In genomic region chr17:66255112-66255511, GRCh38 we compare ENCODE assay signal across 2 cellular contexts.
TF ChIP-seq lines count a peak whose summit lies in the region.

No MANE protein-coding gene starts in this region.

TF ChIP-seq in GM23338, 12 proteins besides CTCF, POLR2A, EP300 and RAD21 (continued from another document):
- TF ChIP-seq ZNF331 (CRISPR knock-in tag; IDR thresholded peaks at IDR 0.05; ENCODE audit: low read depth) (no peak), ZNF114 (CRISPR knock-in tag; IDR thresholded peaks at IDR 0.05) (no peak), JUNB (IDR thresholded peaks at IDR 0.05; ENCODE audit: unreplicated experiment) (no peak), EZH2 (IDR thresholded peaks at IDR 0.05; ENCODE audit: low read depth, unreplicated experiment) (no peak), POLR2AphosphoS5 (IDR thresholded peaks at IDR 0.05; ENCODE audit: low read depth) (no peak), EZH2phosphoT487 (IDR thresholded peaks at IDR 0.05; ENCODE audit: unreplicated experiment) (no peak), NANOG (IDR thresholded peaks at IDR 0.05; ENCODE audit: borderline replicate concordance) (no peak)
- TF ChIP-seq, protein P1, sequence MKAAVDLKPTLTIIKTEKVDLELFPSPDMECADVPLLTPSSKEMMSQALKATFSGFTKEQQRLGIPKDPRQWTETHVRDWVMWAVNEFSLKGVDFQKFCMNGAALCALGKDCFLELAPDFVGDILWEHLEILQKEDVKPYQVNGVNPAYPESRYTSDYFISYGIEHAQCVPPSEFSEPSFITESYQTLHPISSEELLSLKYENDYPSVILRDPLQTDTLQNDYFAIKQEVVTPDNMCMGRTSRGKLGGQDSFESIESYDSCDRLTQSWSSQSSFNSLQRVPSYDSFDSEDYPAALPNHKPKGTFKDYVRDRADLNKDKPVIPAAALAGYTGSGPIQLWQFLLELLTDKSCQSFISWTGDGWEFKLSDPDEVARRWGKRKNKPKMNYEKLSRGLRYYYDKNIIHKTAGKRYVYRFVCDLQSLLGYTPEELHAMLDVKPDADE (IDR thresholded peaks at IDR 0.05): no peak
- TF ChIP-seq, protein P2, sequence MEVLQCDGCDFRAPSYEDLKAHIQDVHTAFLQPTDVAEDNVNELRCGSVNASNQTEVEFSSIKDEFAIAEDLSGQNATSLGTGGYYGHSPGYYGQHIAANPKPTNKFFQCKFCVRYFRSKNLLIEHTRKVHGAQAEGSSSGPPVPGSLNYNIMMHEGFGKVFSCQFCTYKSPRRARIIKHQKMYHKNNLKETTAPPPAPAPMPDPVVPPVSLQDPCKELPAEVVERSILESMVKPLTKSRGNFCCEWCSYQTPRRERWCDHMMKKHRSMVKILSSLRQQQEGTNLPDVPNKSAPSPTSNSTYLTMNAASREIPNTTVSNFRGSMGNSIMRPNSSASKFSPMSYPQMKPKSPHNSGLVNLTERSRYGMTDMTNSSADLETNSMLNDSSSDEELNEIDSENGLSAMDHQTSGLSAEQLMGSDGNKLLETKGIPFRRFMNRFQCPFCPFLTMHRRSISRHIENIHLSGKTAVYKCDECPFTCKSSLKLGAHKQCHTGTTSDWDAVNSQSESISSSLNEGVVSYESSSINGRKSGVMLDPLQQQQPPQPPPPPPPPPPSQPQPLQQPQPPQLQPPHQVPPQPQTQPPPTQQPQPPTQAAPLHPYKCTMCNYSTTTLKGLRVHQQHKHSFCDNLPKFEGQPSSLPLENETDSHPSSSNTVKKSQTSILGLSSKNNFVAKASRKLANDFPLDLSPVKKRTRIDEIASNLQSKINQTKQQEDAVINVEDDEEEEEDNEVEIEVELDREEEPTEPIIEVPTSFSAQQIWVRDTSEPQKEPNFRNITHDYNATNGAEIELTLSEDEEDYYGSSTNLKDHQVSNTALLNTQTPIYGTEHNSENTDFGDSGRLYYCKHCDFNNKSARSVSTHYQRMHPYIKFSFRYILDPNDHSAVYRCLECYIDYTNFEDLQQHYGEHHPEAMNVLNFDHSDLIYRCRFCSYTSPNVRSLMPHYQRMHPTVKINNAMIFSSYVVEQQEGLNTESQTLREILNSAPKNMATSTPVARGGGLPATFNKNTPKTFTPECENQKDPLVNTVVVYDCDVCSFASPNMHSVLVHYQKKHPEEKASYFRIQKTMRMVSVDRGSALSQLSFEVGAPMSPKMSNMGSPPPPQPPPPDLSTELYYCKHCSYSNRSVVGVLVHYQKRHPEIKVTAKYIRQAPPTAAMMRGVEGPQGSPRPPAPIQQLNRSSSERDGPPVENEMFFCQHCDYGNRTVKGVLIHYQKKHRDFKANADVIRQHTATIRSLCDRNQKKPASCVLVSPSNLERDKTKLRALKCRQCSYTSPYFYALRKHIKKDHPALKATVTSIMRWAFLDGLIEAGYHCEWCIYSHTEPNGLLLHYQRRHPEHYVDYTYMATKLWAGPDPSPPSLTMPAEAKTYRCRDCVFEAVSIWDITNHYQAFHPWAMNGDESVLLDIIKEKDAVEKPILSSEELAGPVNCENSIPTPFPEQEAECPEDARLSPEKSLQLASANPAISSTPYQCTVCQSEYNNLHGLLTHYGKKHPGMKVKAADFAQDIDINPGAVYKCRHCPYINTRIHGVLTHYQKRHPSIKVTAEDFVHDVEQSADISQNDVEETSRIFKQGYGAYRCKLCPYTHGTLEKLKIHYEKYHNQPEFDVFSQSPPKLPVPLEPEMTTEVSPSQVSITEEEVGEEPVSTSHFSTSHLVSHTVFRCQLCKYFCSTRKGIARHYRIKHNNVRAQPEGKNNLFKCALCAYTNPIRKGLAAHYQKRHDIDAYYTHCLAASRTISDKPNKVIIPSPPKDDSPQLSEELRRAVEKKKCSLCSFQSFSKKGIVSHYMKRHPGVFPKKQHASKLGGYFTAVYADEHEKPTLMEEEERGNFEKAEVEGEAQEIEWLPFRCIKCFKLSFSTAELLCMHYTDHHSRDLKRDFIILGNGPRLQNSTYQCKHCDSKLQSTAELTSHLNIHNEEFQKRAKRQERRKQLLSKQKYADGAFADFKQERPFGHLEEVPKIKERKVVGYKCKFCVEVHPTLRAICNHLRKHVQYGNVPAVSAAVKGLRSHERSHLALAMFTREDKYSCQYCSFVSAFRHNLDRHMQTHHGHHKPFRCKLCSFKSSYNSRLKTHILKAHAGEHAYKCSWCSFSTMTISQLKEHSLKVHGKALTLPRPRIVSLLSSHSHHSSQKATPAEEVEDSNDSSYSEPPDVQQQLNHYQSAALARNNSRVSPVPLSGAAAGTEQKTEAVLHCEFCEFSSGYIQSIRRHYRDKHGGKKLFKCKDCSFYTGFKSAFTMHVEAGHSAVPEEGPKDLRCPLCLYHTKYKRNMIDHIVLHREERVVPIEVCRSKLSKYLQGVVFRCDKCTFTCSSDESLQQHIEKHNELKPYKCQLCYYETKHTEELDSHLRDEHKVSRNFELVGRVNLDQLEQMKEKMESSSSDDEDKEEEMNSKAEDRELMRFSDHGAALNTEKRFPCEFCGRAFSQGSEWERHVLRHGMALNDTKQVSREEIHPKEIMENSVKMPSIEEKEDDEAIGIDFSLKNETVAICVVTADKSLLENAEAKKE (CRISPR knock-in tag; IDR thresholded peaks at IDR 0.05): no peak

TF ChIP-seq in WTC11, 78 proteins besides CTCF, POLR2A, EP300 and RAD21 (continued from another document):
- TF ChIP-seq, protein P3, sequence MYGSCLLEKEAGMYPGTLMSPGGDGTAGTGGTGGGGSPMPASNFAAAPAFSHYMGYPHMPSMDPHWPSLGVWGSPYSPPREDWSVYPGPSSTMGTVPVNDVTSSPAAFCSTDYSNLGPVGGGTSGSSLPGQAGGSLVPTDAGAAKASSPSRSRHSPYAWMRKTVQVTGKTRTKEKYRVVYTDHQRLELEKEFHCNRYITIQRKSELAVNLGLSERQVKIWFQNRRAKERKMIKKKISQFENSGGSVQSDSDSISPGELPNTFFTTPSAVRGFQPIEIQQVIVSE (CRISPR knock-in tag; IDR thresholded peaks at IDR 0.05; ENCODE audit: borderline replicate concordance): no peak
- no peak for TF ChIP-seq KAT7 (CRISPR knock-in tag; IDR thresholded peaks at IDR 0.05; ENCODE audit: borderline replicate concordance)
- no peak for TF ChIP-seq PRRX2 (CRISPR knock-in tag; IDR thresholded peaks at IDR 0.05)
- no peak for TF ChIP-seq AFF4 (CRISPR knock-in tag; IDR thresholded peaks at IDR 0.05; ENCODE audit: borderline replicate concordance)
- TF ChIP-seq, protein P4, sequence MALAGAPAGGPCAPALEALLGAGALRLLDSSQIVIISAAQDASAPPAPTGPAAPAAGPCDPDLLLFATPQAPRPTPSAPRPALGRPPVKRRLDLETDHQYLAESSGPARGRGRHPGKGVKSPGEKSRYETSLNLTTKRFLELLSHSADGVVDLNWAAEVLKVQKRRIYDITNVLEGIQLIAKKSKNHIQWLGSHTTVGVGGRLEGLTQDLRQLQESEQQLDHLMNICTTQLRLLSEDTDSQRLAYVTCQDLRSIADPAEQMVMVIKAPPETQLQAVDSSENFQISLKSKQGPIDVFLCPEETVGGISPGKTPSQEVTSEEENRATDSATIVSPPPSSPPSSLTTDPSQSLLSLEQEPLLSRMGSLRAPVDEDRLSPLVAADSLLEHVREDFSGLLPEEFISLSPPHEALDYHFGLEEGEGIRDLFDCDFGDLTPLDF (CRISPR knock-in tag; IDR thresholded peaks at IDR 0.05): no peak
- TF ChIP-seq, protein P5, sequence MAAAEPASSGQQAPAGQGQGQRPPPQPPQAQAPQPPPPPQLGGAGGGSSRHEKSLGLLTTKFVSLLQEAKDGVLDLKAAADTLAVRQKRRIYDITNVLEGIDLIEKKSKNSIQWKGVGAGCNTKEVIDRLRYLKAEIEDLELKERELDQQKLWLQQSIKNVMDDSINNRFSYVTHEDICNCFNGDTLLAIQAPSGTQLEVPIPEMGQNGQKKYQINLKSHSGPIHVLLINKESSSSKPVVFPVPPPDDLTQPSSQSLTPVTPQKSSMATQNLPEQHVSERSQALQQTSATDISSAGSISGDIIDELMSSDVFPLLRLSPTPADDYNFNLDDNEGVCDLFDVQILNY (CRISPR knock-in tag; IDR thresholded peaks at IDR 0.05): no peak
- no peak for TF ChIP-seq ZNF532 (CRISPR knock-in tag; IDR thresholded peaks at IDR 0.05; ENCODE audit: borderline replicate concordance)
- TF ChIP-seq, protein P6, sequence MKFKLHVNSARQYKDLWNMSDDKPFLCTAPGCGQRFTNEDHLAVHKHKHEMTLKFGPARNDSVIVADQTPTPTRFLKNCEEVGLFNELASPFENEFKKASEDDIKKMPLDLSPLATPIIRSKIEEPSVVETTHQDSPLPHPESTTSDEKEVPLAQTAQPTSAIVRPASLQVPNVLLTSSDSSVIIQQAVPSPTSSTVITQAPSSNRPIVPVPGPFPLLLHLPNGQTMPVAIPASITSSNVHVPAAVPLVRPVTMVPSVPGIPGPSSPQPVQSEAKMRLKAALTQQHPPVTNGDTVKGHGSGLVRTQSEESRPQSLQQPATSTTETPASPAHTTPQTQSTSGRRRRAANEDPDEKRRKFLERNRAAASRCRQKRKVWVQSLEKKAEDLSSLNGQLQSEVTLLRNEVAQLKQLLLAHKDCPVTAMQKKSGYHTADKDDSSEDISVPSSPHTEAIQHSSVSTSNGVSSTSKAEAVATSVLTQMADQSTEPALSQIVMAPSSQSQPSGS (CRISPR knock-in tag; IDR thresholded peaks at IDR 0.05; ENCODE audit: borderline replicate concordance, low read depth): no peak
